Comparison of ENCODE assay signal across 15 cellular contexts in genomic region chr7:22435105-22435504, GRCh38.
DNase-seq lines count a peak whose midpoint lies in the region; ATAC-seq, FAIRE-seq and TF ChIP-seq lines count a peak whose summit lies in the region.
"Had no signal": no experiment of that assay in that cellular context is flagged by ENCODE, and none has a peak within 500 bp of the region (broad histone marks: within the 10 kb centered on the region; RNA-seq: fewer than 3 reads in every experiment).

No MANE protein-coding gene starts in this region.

- FAIRE-seq in GM12892 (lab: Jason Lieb, UNC) = peak; percentile 90

- H3K4me1 Mint-ChIP-seq in endodermal cell = peaks cover 20% of the 10 kb centered on the region

- peaks cover 6% of the 10 kb centered on the region for H3K9me3 ChIP-seq in endodermal cell (ENCODE audit: control insufficient read depth, low read length)
- H3K9me3 ChIP-seq: transverse colon had no signal

- WGBS in endodermal cell (ENCODE audit: insufficient coverage in 1 of 2, insufficient read length in 1 of 2), 2 experiments = 78 to 84% methylated on average over 3 to 4 of the region's 4 CpGs

- no peak overlapping the region for H3K4me3 ChIP-seq in endodermal cell (ENCODE audit: low read length)
- H3K4me3 ChIP-seq: transverse colon had no signal

- ATAC-seq in GM19455 (IDR thresholded peaks at IDR 0.05; ENCODE audit: unreplicated experiment) (peak; percentile 82), HG02973 (IDR thresholded peaks at IDR 0.05; ENCODE audit: unreplicated experiment) (peak; percentile 88)
- ATAC-seq: T-cell had no signal

- no peaks in the 10 kb centered on the region for H3K36me3 ChIP-seq in endodermal cell (ENCODE audit: control insufficient read depth, insufficient read depth, low read length)
- H3K36me3 ChIP-seq: transverse colon had no signal

- TF ChIP-seq POLR2A in GM12892 (IDR thresholded peaks at IDR 0.05; ENCODE audit: low read depth, low read length) = no peak

- H3K4me1 ChIP-seq in endodermal cell (ENCODE audit: control insufficient read depth, insufficient read depth, low read length) = peaks cover 6% of the 10 kb centered on the region
- H3K4me1 ChIP-seq: transverse colon had no signal

- H3K27me3 Mint-ChIP-seq in endodermal cell (ENCODE audit: insufficient read depth) = no peaks in the 10 kb centered on the region
- H3K27me3 Mint-ChIP-seq: activated T-cell treated with anti-CD3 and anti-CD28 coated beads, Interleukin-2, amount 50 U/mL, for 24 hours; CD4-positive, alpha-beta T cell had no signal

- no peaks in the 10 kb centered on the region for H3K27me3 ChIP-seq in endodermal cell (ENCODE audit: control insufficient read depth, insufficient read depth, low read length, poor library complexity, severe bottlenecking)
- H3K27me3 ChIP-seq: transverse colon had no signal

- H3K4me3 Mint-ChIP-seq in endodermal cell = no peak overlapping the region
- H3K4me3 Mint-ChIP-seq: activated T-cell treated with anti-CD3 and anti-CD28 coated beads, Interleukin-2, amount 50 U/mL, for 24 hours; CD4-positive, alpha-beta T cell; T-cell had no signal

- no peaks in the 10 kb centered on the region for H3K9me3 Mint-ChIP-seq in endodermal cell
- H3K9me3 Mint-ChIP-seq: activated T-cell treated with anti-CD3 and anti-CD28 coated beads, Interleukin-2, amount 50 U/mL, for 24 hours; CD4-positive, alpha-beta T cell; T-cell had no signal

- no peak for TF ChIP-seq CTCF in endodermal cell (conservative IDR thresholded peaks at IDR 0.05)

- no peak for DNase-seq in GM12892 (ENCODE audit: insufficient read length)
- DNase-seq in NCI-H146 (lab: John Stamatoyannopoulos, UW) = peak; percentile 61
- DNase-seq in activated naive CD4-positive, alpha-beta T cell treated with anti-CD3 and anti-CD28 coated beads, Interleukin-2, amount 50 U/mL, for 16 hours = no peak
- no peak for DNase-seq in NCI-H1105 treated with DMSO at 0.1 percent for 48 hours (lab: John Stamatoyannopoulos, UW)
- no peak for DNase-seq in DMS79 treated with DMSO at 0.1 percent for 48 hours (lab: John Stamatoyannopoulos, UW)
- no peak for DNase-seq in endodermal cell
- DNase-seq: activated T-cell treated with anti-CD3 and anti-CD28 coated beads, Interleukin-2, amount 50 U/mL, for 24 hours; CD4-positive, alpha-beta T cell; HCEC 1CT; NCI-H2029; stimulated activated CD4-positive, alpha-beta T cell treated with anti-CD3 and anti-CD28 coated beads, Interleukin-4, amount 100 ng/mL, for 1 hour; T-cell; transverse colon had no signal

- H3K36me3 Mint-ChIP-seq in endodermal cell (ENCODE audit: low read depth) = peaks cover 24% of the 10 kb centered on the region
- H3K36me3 Mint-ChIP-seq: T-cell had no signal

- H3K9ac ChIP-seq in endodermal cell (ENCODE audit: extremely low read depth, low read length, poor library complexity, severe bottlenecking) = no peak overlapping the region

- no peak overlapping the region for H3K27ac Mint-ChIP-seq in endodermal cell
- H3K27ac Mint-ChIP-seq: activated T-cell treated with anti-CD3 and anti-CD28 coated beads, Interleukin-2, amount 50 U/mL, for 24 hours; CD4-positive, alpha-beta T cell; T-cell had no signal

- H3K27ac ChIP-seq in endodermal cell (ENCODE audit: low read depth, low read length) = no peak overlapping the region
- H3K27ac ChIP-seq: transverse colon had no signal
